ENCODE assay signal across 20 cellular contexts in genomic region chr3:46542801-46543201, GRCh38. TPM values are rescaled to one million over a fixed set of nuclear protein-coding genes. Genes with fewer than 3 reads are reported as not detected.
DNase-seq lines count a peak whose midpoint lies in the region; ATAC-seq, FAIRE-seq and TF ChIP-seq lines count a peak whose summit lies in the region.
"Had no signal": no experiment of that assay in that cellular context is flagged by ENCODE, and none has a peak within 500 bp of the region (broad histone marks: within the 10 kb centered on the region; RNA-seq: fewer than 3 reads in every experiment).

No MANE protein-coding gene starts in this region.

- no peak overlapping the region for H4K91ac ChIP-seq in H9 (ENCODE audit: insufficient read length, low read depth, low read length)

- H4K5ac ChIP-seq in H9 (ENCODE audit: insufficient read length, low read depth, low read length) = no peak overlapping the region

- H3K4me2 ChIP-seq in H9 (ENCODE audit: insufficient read depth, insufficient read length, low read length) = no peak overlapping the region
- peak overlapping the region; percentile 24 for H3K4me2 ChIP-seq in osteoblast (ENCODE audit: insufficient read depth, low read length)

- no peak overlapping the region for H3T11ph ChIP-seq in H9 (ENCODE audit: low read length)

- H4K20me1 ChIP-seq in H9 (ENCODE audit: control insufficient read depth, insufficient read depth, insufficient read length) (no peaks in the 10 kb centered on the region), osteoblast (ENCODE audit: insufficient read depth, low read length) (no peaks in the 10 kb centered on the region)

- H3K14ac ChIP-seq in H9 (ENCODE audit: insufficient read depth, low read length) = peak overlapping the region; percentile 68; the same call in 1 of the 2 replicates

- intact Hi-C loops in CD4-positive, alpha-beta memory T cell (cut with micrococcal nuclease) = no loop called here

- peaks cover 49% of the 10 kb centered on the region for H3K4me1 ChIP-seq in CD4-positive, alpha-beta memory T cell (ENCODE audit: insufficient read depth, low read length)
- H3K4me1 ChIP-seq in H9 (ENCODE audit: insufficient read depth, low read length) = peaks cover 15% of the 10 kb centered on the region; the same call in 1 of the 2 replicates
- H3K4me1 ChIP-seq in osteoblast (ENCODE audit: insufficient read depth, low read length) = peaks cover 26% of the 10 kb centered on the region
- H3K4me1 ChIP-seq: SJCRH30 had no signal

- no peak overlapping the region for H3K23ac ChIP-seq in H9 (ENCODE audit: insufficient read length, low read depth, low read length)

- H3K4me3 ChIP-seq in CD4-positive, alpha-beta memory T cell (ENCODE audit: low read length in 2 of 2) = no peak overlapping the region
- no peak overlapping the region for H3K4me3 ChIP-seq in osteoblast (ENCODE audit: insufficient read depth, low read length)
- H3K4me3 ChIP-seq: dorsolateral prefrontal cortex, left lung, SJCRH30, upper lobe of left lung had no signal

- H3K56ac ChIP-seq in H9 (ENCODE audit: insufficient read length, low read depth, low read length) = no peak overlapping the region

- H2BK20ac ChIP-seq in H9 (ENCODE audit: low read depth, low read length, poor library complexity, severe bottlenecking) = no peak overlapping the region

- H3K4me3 Mint-ChIP-seq in CD4-positive, alpha-beta memory T cell = no peak overlapping the region
- no peak overlapping the region for H3K4me3 Mint-ChIP-seq in H9
- no peak overlapping the region for H3K4me3 Mint-ChIP-seq in WTC11
- H3K4me3 Mint-ChIP-seq: nephron; stimulated activated effector memory CD8-positive, alpha-beta T cell treated with anti-CD3 and anti-CD28 coated beads, Interleukin-12 subunit alpha, Interleukin-12 subunit beta, amount 100 ng/mL, for 72 hours had no signal

- H4K8ac ChIP-seq in H9 (replicated peaks; ENCODE audit: insufficient read length, low read depth, low read length) = no peak overlapping the region

- H3K79me2 ChIP-seq in H9 (ENCODE audit: insufficient read depth, low read length) (no peaks in the 10 kb centered on the region), osteoblast (ENCODE audit: insufficient read depth, low read length) (no peaks in the 10 kb centered on the region)

- H3K9me3 Mint-ChIP-seq in CD4-positive, alpha-beta memory T cell = no peaks in the 10 kb centered on the region
- H3K9me3 Mint-ChIP-seq in H9 (peaks cover 2% of the 10 kb centered on the region in 2 experiments; a peak in 3 of 5 replicates), WTC11 (peaks cover 1% of the 10 kb centered on the region)
- H3K9me3 Mint-ChIP-seq: nephron; stimulated activated effector memory CD8-positive, alpha-beta T cell treated with anti-CD3 and anti-CD28 coated beads, Interleukin-12 subunit alpha, Interleukin-12 subunit beta, amount 100 ng/mL, for 72 hours had no signal

- H3K36me3 Mint-ChIP-seq in CD4-positive, alpha-beta memory T cell = no peaks in the 10 kb centered on the region
- H3K36me3 Mint-ChIP-seq in H9 (ENCODE audit: insufficient read depth in 1 of 3, low read depth in 3 of 3) (peaks cover 0 to 7% (median under 1%) of the 10 kb centered on the region in 3 experiments; a peak in 3 of 7 replicates), WTC11 (peaks cover 4% of the 10 kb centered on the region)
- H3K36me3 Mint-ChIP-seq: stimulated activated effector memory CD8-positive, alpha-beta T cell treated with anti-CD3 and anti-CD28 coated beads, Interleukin-12 subunit alpha, Interleukin-12 subunit beta, amount 100 ng/mL, for 72 hours had no signal

- H2BK12ac ChIP-seq in H9 (ENCODE audit: insufficient read length, low read depth, low read length) = no peak overlapping the region

- no CpG with 5 or more reads among the region's 5 CpGs for WGBS in H9 (ENCODE audit: extremely low coverage, insufficient read length, low lambda C conversion rate)

- H3K27me3 ChIP-seq in CD4-positive, alpha-beta memory T cell (ENCODE audit: insufficient read depth, low read length) = no peaks in the 10 kb centered on the region
- no peaks in the 10 kb centered on the region for H3K27me3 ChIP-seq in H9 (ENCODE audit: insufficient read depth, low read length)
- no peaks in the 10 kb centered on the region for H3K27me3 ChIP-seq in osteoblast (ENCODE audit: insufficient read depth, low read length)
- H3K27me3 ChIP-seq: brain microvascular endothelial cell, dorsolateral prefrontal cortex, left lung, SJCRH30, upper lobe of left lung had no signal

- H3K79me1 ChIP-seq in H9 (ENCODE audit: insufficient read depth, low read depth, low read length, poor library complexity, severe bottlenecking) = no peaks in the 10 kb centered on the region

- no peaks in the 10 kb centered on the region for H3K9me3 ChIP-seq in CD4-positive, alpha-beta memory T cell (ENCODE audit: control insufficient read depth in 1 of 2, low read length in 2 of 2)
- H3K9me3 ChIP-seq in H9 (ENCODE audit: control insufficient read depth, low read depth, low read length) (no peaks in the 10 kb centered on the region), osteoblast (ENCODE audit: low read depth, low read length) (no peaks in the 10 kb centered on the region)
- H3K9me3 ChIP-seq: left lung, SJCRH30, upper lobe of left lung had no signal

- CTCF ChIA-PET in CD4-positive, alpha-beta memory T cell (lab: Charles Lee; ENCODE audit: partially characterized antibody) = interaction anchor here (0.7 to 8.6 kb wide), 7 partner anchors 16 to 119 kb away, joined by 3 to 118 read pairs (median 4); partner anchors contain the start of gene RTP3
- CTCF ChIA-PET in WTC11 (lab: Charles Lee) = interaction anchor here (0.9 to 2.1 kb wide), 5 partner anchors 15 to 87 kb away, joined by 3 to 14 read pairs (median 5); no protein-coding TSS in a partner anchor

- H2AK5ac ChIP-seq in H9 (ENCODE audit: insufficient read length, low read length) = no peak overlapping the region

- no peak overlapping the region for H2BK120ac ChIP-seq in H9 (ENCODE audit: low read depth, low read length, poor library complexity, severe bottlenecking)

- DNase-seq in CD4-positive, alpha-beta memory T cell = no peak
- DNase-seq in H9 (no peak), WTC11 (ENCODE audit: low spot score) (no peak), osteoblast (ENCODE audit: insufficient read length, low spot score, missing footprints) (peak; percentile 68), GM12891 (ENCODE audit: insufficient read length, low spot score) (no peak), SIG-M5 treated with dmso at 0.1 percent for 504 hours (lab: John Stamatoyannopoulos, UW; ENCODE audit: unreplicated experiment) (no peak), HT-29 (ENCODE audit: low spot score) (no peak)
- DNase-seq: activated naive CD4-positive, alpha-beta T cell; dorsolateral prefrontal cortex; HCEC 1CT; left lung; NCI-H1105; retina; SJCRH30; upper lobe of left lung had no signal

- TF ChIP-seq POLR2A in GM12891 (IDR thresholded peaks at IDR 0.05; ENCODE audit: low read depth, low read length) = no peak

- POLR2A ChIA-PET in CD4-positive, alpha-beta memory T cell (lab: Charles Lee; ENCODE audit: partially characterized antibody) = interaction anchor here (1.3 to 1.7 kb wide), 2 partner anchors 16 to 54 kb away, joined by 3 to 5 read pairs; no protein-coding TSS in a partner anchor
- POLR2A ChIA-PET in WTC11 (lab: Charles Lee) = interaction anchor here (0.7 to 1.3 kb wide), 3 partner anchors 34 to 1781 kb away, joined by 3 to 4 read pairs (median 3); no protein-coding TSS in a partner anchor

- no peak overlapping the region for H3K27ac ChIP-seq in CD4-positive, alpha-beta memory T cell (ENCODE audit: low read depth, low read length)
- H3K27ac ChIP-seq in H9 (ENCODE audit: insufficient read length, low read depth, low read length) (no peak overlapping the region), osteoblast (ENCODE audit: low read depth, low read length) (peak overlapping the region; percentile 70)
- H3K27ac ChIP-seq: brain microvascular endothelial cell, dorsolateral prefrontal cortex, left lung, SJCRH30, upper lobe of left lung had no signal

- H3K4ac ChIP-seq in H9 (ENCODE audit: low read depth, low read length) = no peak overlapping the region

- no peak overlapping the region for H2BK15ac ChIP-seq in H9 (ENCODE audit: low read depth, low read length)

- H2AFZ ChIP-seq in H9 (ENCODE audit: low read length) = no peak overlapping the region
- peak overlapping the region; percentile 94 for H2AFZ ChIP-seq in osteoblast (ENCODE audit: low read length)

- no peak for FAIRE-seq in GM12891 (lab: Jason Lieb, UNC)

- no peaks in the 10 kb centered on the region for H3K23me2 ChIP-seq in H9 (ENCODE audit: insufficient read length, low read depth, low read length, poor library complexity, severe bottlenecking)

- H2BK5ac ChIP-seq in H9 (ENCODE audit: insufficient read length, low read length) = no peak overlapping the region

- H3K9ac ChIP-seq in H9 (ENCODE audit: extremely low read depth, insufficient read length, low read length) = no peak overlapping the region

- ATAC-seq in WTC11 (no peak), GM18517 (IDR thresholded peaks at IDR 0.05; ENCODE audit: unreplicated experiment) (no peak)
- ATAC-seq: left lung; stimulated activated effector memory CD8-positive, alpha-beta T cell treated with anti-CD3 and anti-CD28 coated beads, Interleukin-12 subunit alpha, Interleukin-12 subunit beta, amount 100 ng/mL, for 72 hours had no signal

- peaks cover 29 to 54% (median 44%) of the 10 kb centered on the region in 4 donors for H3K4me1 Mint-ChIP-seq in CD4-positive, alpha-beta memory T cell
- H3K4me1 Mint-ChIP-seq in H9 (peaks cover 53 to 54% of the 10 kb centered on the region in 2 experiments), WTC11 (peaks cover 68% of the 10 kb centered on the region)

- no peak overlapping the region for H3K18ac ChIP-seq in H9 (ENCODE audit: insufficient read length, low read depth, low read length)

- H3K36me3 ChIP-seq in CD4-positive, alpha-beta memory T cell (ENCODE audit: insufficient read depth, low read length) = no peaks in the 10 kb centered on the region
- H3K36me3 ChIP-seq in osteoblast (ENCODE audit: insufficient read depth, low read length) = no peaks in the 10 kb centered on the region
- H3K36me3 ChIP-seq: brain microvascular endothelial cell, left lung, SJCRH30, upper lobe of left lung had no signal

- peak overlapping the region in 4 of 7 donors; percentile 16 to 60 (median 28) for H3K27ac Mint-ChIP-seq in CD4-positive, alpha-beta memory T cell
- H3K27ac Mint-ChIP-seq in H9 (peak overlapping the region; percentile 55 to 92 (median 84); a peak in 6 of 7 replicates), WTC11 (peak overlapping the region; percentile 90)
- H3K27ac Mint-ChIP-seq: nephron; stimulated activated effector memory CD8-positive, alpha-beta T cell treated with anti-CD3 and anti-CD28 coated beads, Interleukin-12 subunit alpha, Interleukin-12 subunit beta, amount 100 ng/mL, for 72 hours had no signal

- TF ChIP-seq CTCF in H9 (conservative IDR thresholded peaks at IDR 0.05) (no peak), WTC11 (IDR thresholded peaks at IDR 0.05) (no peak), osteoblast (IDR thresholded peaks at IDR 0.05; ENCODE audit: extremely low read depth, low read depth, low read length) (no peak)

- H3K27me3 Mint-ChIP-seq in CD4-positive, alpha-beta memory T cell = no peaks in the 10 kb centered on the region
- H3K27me3 Mint-ChIP-seq in H9 (ENCODE audit: low read depth) = no peaks in the 10 kb centered on the region
- H3K27me3 Mint-ChIP-seq in WTC11 (ENCODE audit: low read depth) = no peaks in the 10 kb centered on the region

RNA-seq across cellular contexts. Expression of gene LRRC2, which starts 23.3 kb away (rescaled TPM):
- total RNA-seq in CD4-positive, alpha-beta memory T cell = 1 to 10 TPM in 1 of 2 experiments, under 1 TPM in 1; 0.50 to 1.0 TPM
- polyA plus RNA-seq in CD4-positive, alpha-beta memory T cell = under 1 TPM in 1 of 2 donors, not detected in 1; 0.09 TPM
- total RNA-seq in H9 (2021) (2.6 and 3.4 TPM in 2 replicates), WTC11 (2021) (4.0 to 4.9 TPM (median 4.9 TPM) in 3 replicates), osteoblast (4.7 and 5.1 TPM in 2 replicates)
- 0.01 TPM for polyA plus RNA-seq in GM12891 (2012; ENCODE audit: low read depth, missing spikeins)
- total RNA-seq in HT-29 (2014; rRNA removed; shearing (Covaris generic)) = 0.52 and 0.84 TPM in 2 replicates
- total RNA-seq: SJCRH30 had no signal

RNA-seq across cellular contexts. Expression of gene RTP3, which starts 45.0 kb away (rescaled TPM):
- total RNA-seq in CD4-positive, alpha-beta memory T cell = not detected
- polyA plus RNA-seq in CD4-positive, alpha-beta memory T cell = not detected
- total RNA-seq in H9 (2021) = not detected in 2 replicates
- not detected in 3 replicates for total RNA-seq in WTC11 (2021)
- not detected in 2 replicates for total RNA-seq in osteoblast
- not detected for polyA plus RNA-seq in GM12891 (2012; ENCODE audit: low read depth, missing spikeins)
- not detected in 2 replicates for total RNA-seq in HT-29 (2014; rRNA removed; shearing (Covaris generic))
- total RNA-seq: dorsolateral prefrontal cortex, fibroblast of lung, left lung, SJCRH30, upper lobe of left lung had no signal
- polyA plus RNA-seq: fibroblast of lung had no signal

Comparison
In these comparisons a context has a peak if more than half of its experiments do, and no peak if none do; other contexts are left out.
1. H3K27ac Mint-ChIP-seq: peak in every context shown above with its lines; median percentile 90 in WTC11; 84 in H9; 28 in CD4-positive, alpha-beta memory T cell.